Comparison of ENCODE assay signal across 1 cellular context in genomic region chr20:53738945-53739798, GRCh38.
A peak's percentile ranks its signal among the peaks of the same experiment; 100 is the strongest.
TF ChIP-seq lines count a peak whose summit lies in the region.

No MANE protein-coding gene starts in this region.

TF ChIP-seq in K562, 482 proteins besides CTCF, POLR2A, EP300 and RAD21 (continued from another document and continues in another):
- TF ChIP-seq, protein P1, sequence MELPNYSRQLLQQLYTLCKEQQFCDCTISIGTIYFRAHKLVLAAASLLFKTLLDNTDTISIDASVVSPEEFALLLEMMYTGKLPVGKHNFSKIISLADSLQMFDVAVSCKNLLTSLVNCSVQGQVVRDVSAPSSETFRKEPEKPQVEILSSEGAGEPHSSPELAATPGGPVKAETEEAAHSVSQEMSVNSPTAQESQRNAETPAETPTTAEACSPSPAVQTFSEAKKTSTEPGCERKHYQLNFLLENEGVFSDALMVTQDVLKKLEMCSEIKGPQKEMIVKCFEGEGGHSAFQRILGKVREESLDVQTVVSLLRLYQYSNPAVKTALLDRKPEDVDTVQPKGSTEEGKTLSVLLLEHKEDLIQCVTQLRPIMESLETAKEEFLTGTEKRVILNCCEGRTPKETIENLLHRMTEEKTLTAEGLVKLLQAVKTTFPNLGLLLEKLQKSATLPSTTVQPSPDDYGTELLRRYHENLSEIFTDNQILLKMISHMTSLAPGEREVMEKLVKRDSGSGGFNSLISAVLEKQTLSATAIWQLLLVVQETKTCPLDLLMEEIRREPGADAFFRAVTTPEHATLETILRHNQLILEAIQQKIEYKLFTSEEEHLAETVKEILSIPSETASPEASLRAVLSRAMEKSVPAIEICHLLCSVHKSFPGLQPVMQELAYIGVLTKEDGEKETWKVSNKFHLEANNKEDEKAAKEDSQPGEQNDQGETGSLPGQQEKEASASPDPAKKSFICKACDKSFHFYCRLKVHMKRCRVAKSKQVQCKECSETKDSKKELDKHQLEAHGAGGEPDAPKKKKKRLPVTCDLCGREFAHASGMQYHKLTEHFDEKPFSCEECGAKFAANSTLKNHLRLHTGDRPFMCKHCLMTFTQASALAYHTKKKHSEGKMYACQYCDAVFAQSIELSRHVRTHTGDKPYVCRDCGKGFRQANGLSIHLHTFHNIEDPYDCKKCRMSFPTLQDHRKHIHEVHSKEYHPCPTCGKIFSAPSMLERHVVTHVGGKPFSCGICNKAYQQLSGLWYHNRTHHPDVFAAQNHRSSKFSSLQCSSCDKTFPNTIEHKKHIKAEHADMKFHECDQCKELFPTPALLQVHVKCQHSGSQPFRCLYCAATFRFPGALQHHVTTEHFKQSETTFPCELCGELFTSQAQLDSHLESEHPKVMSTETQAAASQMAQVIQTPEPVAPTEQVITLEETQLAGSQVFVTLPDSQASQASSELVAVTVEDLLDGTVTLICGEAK (IDR thresholded peaks at IDR 0.05) = no peak
- TF ChIP-seq, protein P1 (CRISPR knock-in tag; IDR thresholded peaks at IDR 0.05) = no peak
- no peak for TF ChIP-seq SAP30 (IDR thresholded peaks at IDR 0.05; ENCODE audit: borderline replicate concordance, insufficient read depth, low read depth, low read length, poor library complexity, severe bottlenecking)
- no peak for TF ChIP-seq RBM39 (optimal IDR thresholded peaks at IDR 0.05; ENCODE audit: low read depth, low read length)
- TF ChIP-seq DLX4 (CRISPR knock-in tag; IDR thresholded peaks at IDR 0.05) = no peak
- TF ChIP-seq U2AF2 (optimal IDR thresholded peaks at IDR 0.05; ENCODE audit: low read depth, low read length) = no peak
- TF ChIP-seq, protein P2, sequence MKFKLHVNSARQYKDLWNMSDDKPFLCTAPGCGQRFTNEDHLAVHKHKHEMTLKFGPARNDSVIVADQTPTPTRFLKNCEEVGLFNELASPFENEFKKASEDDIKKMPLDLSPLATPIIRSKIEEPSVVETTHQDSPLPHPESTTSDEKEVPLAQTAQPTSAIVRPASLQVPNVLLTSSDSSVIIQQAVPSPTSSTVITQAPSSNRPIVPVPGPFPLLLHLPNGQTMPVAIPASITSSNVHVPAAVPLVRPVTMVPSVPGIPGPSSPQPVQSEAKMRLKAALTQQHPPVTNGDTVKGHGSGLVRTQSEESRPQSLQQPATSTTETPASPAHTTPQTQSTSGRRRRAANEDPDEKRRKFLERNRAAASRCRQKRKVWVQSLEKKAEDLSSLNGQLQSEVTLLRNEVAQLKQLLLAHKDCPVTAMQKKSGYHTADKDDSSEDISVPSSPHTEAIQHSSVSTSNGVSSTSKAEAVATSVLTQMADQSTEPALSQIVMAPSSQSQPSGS (CRISPR knock-in tag; IDR thresholded peaks at IDR 0.05) = no peak
- TF ChIP-seq KHSRP (IDR thresholded peaks at IDR 0.05) = no peak
- no peak for TF ChIP-seq RFX7 (CRISPR knock-in tag; IDR thresholded peaks at IDR 0.05)
- TF ChIP-seq CBFA2T3 (IDR thresholded peaks at IDR 0.05) = peak; percentile 55
- no peak for TF ChIP-seq FOXP4 (CRISPR knock-in tag; IDR thresholded peaks at IDR 0.05; ENCODE audit: borderline replicate concordance)
- no peak for TF ChIP-seq ZNF165 (CRISPR knock-in tag; IDR thresholded peaks at IDR 0.05; ENCODE audit: borderline replicate concordance)
- TF ChIP-seq CBX3 (IDR thresholded peaks at IDR 0.05; ENCODE audit: borderline replicate concordance in 1 of 2, low read length in 2 of 2) = 0 out of 3 replicates have a peak, but pooled peaks of 1 of the 2 experiments have one; percentile 10
- TF ChIP-seq ZNF668 (CRISPR knock-in tag; IDR thresholded peaks at IDR 0.05) = no peak
- TF ChIP-seq FOSL1 (tag; conservative IDR thresholded peaks at IDR 0.05) = peak; percentile 37
- TF ChIP-seq PKNOX1 (IDR thresholded peaks at IDR 0.05) = 0 out of 2 replicates have a peak, but pooled peaks have one; percentile 20
- no peak for TF ChIP-seq ZNF184 (CRISPR knock-in tag; IDR thresholded peaks at IDR 0.05)
- TF ChIP-seq, protein P3, sequence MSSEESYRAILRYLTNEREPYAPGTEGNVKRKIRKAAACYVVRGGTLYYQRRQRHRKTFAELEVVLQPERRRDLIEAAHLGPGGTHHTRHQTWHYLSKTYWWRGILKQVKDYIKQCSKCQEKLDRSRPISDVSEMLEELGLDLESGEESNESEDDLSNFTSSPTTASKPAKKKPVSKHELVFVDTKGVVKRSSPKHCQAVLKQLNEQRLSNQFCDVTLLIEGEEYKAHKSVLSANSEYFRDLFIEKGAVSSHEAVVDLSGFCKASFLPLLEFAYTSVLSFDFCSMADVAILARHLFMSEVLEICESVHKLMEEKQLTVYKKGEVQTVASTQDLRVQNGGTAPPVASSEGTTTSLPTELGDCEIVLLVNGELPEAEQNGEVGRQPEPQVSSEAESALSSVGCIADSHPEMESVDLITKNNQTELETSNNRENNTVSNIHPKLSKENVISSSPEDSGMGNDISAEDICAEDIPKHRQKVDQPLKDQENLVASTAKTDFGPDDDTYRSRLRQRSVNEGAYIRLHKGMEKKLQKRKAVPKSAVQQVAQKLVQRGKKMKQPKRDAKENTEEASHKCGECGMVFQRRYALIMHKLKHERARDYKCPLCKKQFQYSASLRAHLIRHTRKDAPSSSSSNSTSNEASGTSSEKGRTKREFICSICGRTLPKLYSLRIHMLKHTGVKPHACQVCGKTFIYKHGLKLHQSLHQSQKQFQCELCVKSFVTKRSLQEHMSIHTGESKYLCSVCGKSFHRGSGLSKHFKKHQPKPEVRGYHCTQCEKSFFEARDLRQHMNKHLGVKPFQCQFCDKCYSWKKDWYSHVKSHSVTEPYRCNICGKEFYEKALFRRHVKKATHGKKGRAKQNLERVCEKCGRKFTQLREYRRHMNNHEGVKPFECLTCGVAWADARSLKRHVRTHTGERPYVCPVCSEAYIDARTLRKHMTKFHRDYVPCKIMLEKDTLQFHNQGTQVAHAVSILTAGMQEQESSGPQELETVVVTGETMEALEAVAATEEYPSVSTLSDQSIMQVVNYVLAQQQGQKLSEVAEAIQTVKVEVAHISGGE (CRISPR knock-in tag; IDR thresholded peaks at IDR 0.05) = peak in 1 of 3 experiments; percentile 53; a peak in 2 of 6 replicates
- TF ChIP-seq MAZ (CRISPR knock-in tag; conservative IDR thresholded peaks at IDR 0.05 in 1 of 2, IDR thresholded peaks at IDR 0.05 in 1 of 2) = no peak
- no peak for TF ChIP-seq KLF6 (CRISPR knock-in tag; IDR thresholded peaks at IDR 0.05; ENCODE audit: borderline replicate concordance)
- TF ChIP-seq CBX1 (IDR thresholded peaks at IDR 0.05; ENCODE audit: low read depth) = no peak
- no peak for TF ChIP-seq ZSCAN32 (CRISPR knock-in tag; IDR thresholded peaks at IDR 0.05)
- TF ChIP-seq ZNF395 (CRISPR knock-in tag; IDR thresholded peaks at IDR 0.05) = no peak
- no peak for TF ChIP-seq NFRKB (IDR thresholded peaks at IDR 0.05; ENCODE audit: low read depth)
- TF ChIP-seq SNIP1 (IDR thresholded peaks at IDR 0.05; ENCODE audit: low read depth) = no peak
- TF ChIP-seq SRSF3 (IDR thresholded peaks at IDR 0.05; ENCODE audit: insufficient read depth, low read length) = no peak
- no peak for TF ChIP-seq ZNF274 (IDR thresholded peaks at IDR 0.05; ENCODE audit: borderline replicate concordance, low read depth, low read length)
- TF ChIP-seq SMARCB1 (IDR thresholded peaks at IDR 0.05; ENCODE audit: insufficient read length, low read depth) = peak; percentile 93
- TF ChIP-seq MECOM (CRISPR knock-in tag; IDR thresholded peaks at IDR 0.05) = no peak
- no peak for TF ChIP-seq ZNF511 (CRISPR knock-in tag; IDR thresholded peaks at IDR 0.05)
- no peak for TF ChIP-seq ETS2 (tag; IDR thresholded peaks at IDR 0.05; ENCODE audit: borderline replicate concordance, poor library complexity, severe bottlenecking)
- TF ChIP-seq DPF2 (IDR thresholded peaks at IDR 0.05) = peak; percentile 65
